23 cellular contexts compared by ENCODE assay signal in genomic region chr12:101592448-101592847, GRCh38. TPM values are rescaled to one million over a fixed set of nuclear protein-coding genes. Genes with fewer than 3 reads are reported as not detected.
DNase-seq lines count a peak whose midpoint lies in the region; ATAC-seq and TF ChIP-seq lines count a peak whose summit lies in the region.
"Had no signal": no experiment of that assay in that cellular context is flagged by ENCODE, and none has a peak within 500 bp of the region (broad histone marks: within the 10 kb centered on the region; RNA-seq: fewer than 3 reads in every experiment).

No MANE protein-coding gene starts in this region.

- H3K27me3 ChIP-seq in gastrocnemius medialis (no peaks in the 10 kb centered on the region), upper lobe of left lung (no peaks in the 10 kb centered on the region), esophagus squamous epithelium (no peaks in the 10 kb centered on the region)
- H3K27me3 ChIP-seq: BE2C; BLaER1 treated with 17β-estradiol and CSF1 and Interleukin-3, amounts not matched to agents 10 nM and 100 nM had no signal

- H3K27ac ChIP-seq in gastrocnemius medialis (peak overlapping the region; percentile 85 to 93 (median 92)), upper lobe of left lung (no peak overlapping the region), esophagus squamous epithelium (no peak overlapping the region)
- H3K27ac ChIP-seq: 22Rv1; BLaER1 treated with 17β-estradiol and CSF1 and Interleukin-3, amounts not matched to agents 10 nM and 100 nM had no signal

- no peaks in the 10 kb centered on the region for H3K9me3 Mint-ChIP-seq in activated CD4-positive, alpha-beta T cell treated with anti-CD3 and anti-CD28 coated beads, Interleukin-2, amount 10 ng/mL, durations not matched to agents 24 days and 14 days
- H3K9me3 Mint-ChIP-seq: CD4-positive, alpha-beta T cell; CD8-positive, alpha-beta memory T cell; GM23338 had no signal

- 71 to 81% methylated on average over 2 of the region's 2 CpGs for WGBS in upper lobe of left lung, 2 donors
- 80 to 87% methylated on average over 2 of the region's 2 CpGs for WGBS in esophagus squamous epithelium, 2 donors

- peaks cover 6% of the 10 kb centered on the region for H3K27me3 Mint-ChIP-seq in activated CD4-positive, alpha-beta T cell treated with anti-CD3 and anti-CD28 coated beads, Interleukin-2, amount 10 ng/mL, durations not matched to agents 24 days and 14 days

- peaks cover 24 to 28% of the 10 kb centered on the region in 2 donors for H3K4me1 ChIP-seq in gastrocnemius medialis
- H3K4me1 ChIP-seq in upper lobe of left lung: no peaks in the 10 kb centered on the region
- H3K4me1 ChIP-seq in esophagus squamous epithelium: no peaks in the 10 kb centered on the region
- H3K4me1 ChIP-seq: BE2C; BLaER1 treated with 17β-estradiol and CSF1 and Interleukin-3, amounts not matched to agents 10 nM and 100 nM had no signal

- H3K27ac Mint-ChIP-seq in activated CD4-positive, alpha-beta T cell treated with anti-CD3 and anti-CD28 coated beads, Interleukin-2, amount 10 ng/mL, durations not matched to agents 24 days and 14 days: no peak overlapping the region
- H3K27ac Mint-ChIP-seq: CD4-positive, alpha-beta T cell; CD8-positive, alpha-beta memory T cell; GM23338 had no signal

- intact Hi-C loops in activated CD4-positive, alpha-beta T cell treated with anti-CD3 and anti-CD28 coated beads, Interleukin-2, amount 10 ng/mL, durations not matched to agents 24 days and 14 days (cut with micrococcal nuclease): no loop called here
- intact Hi-C loops in gastrocnemius medialis (cut with DNase I; ENCODE audit: low total_unique reads): no loop called here
- intact Hi-C loops in esophagus squamous epithelium (cut with DNase I): no loop called here

- H3K4me3 Mint-ChIP-seq in activated CD4-positive, alpha-beta T cell treated with anti-CD3 and anti-CD28 coated beads, Interleukin-2, amount 10 ng/mL, durations not matched to agents 24 days and 14 days: no peak overlapping the region
- H3K4me3 Mint-ChIP-seq: CD14-positive monocyte; CD4-positive, alpha-beta T cell; CD8-positive, alpha-beta memory T cell; GM23338 had no signal

- no peak for TF ChIP-seq CTCF in gastrocnemius medialis (IDR thresholded peaks at IDR 0.05 in 4 of 5, conservative IDR thresholded peaks at IDR 0.05 in 1 of 5)
- no peak for TF ChIP-seq CTCF in upper lobe of left lung (IDR thresholded peaks at IDR 0.05)
- TF ChIP-seq CTCF in esophagus squamous epithelium (IDR thresholded peaks at IDR 0.05): no peak

- TF ChIP-seq POLR2A in gastrocnemius medialis (IDR thresholded peaks at IDR 0.05): no peak
- no peak for TF ChIP-seq POLR2A in upper lobe of left lung (IDR thresholded peaks at IDR 0.05)
- TF ChIP-seq POLR2A in esophagus squamous epithelium (IDR thresholded peaks at IDR 0.05): no peak

- TF ChIP-seq EP300 in upper lobe of left lung (IDR thresholded peaks at IDR 0.05): no peak

- no peaks in the 10 kb centered on the region for H3K36me3 Mint-ChIP-seq in activated CD4-positive, alpha-beta T cell treated with anti-CD3 and anti-CD28 coated beads, Interleukin-2, amount 10 ng/mL, durations not matched to agents 24 days and 14 days (ENCODE audit: low read depth)
- H3K36me3 Mint-ChIP-seq: CD14-positive monocyte; CD8-positive, alpha-beta memory T cell had no signal

- H3K4me3 ChIP-seq in gastrocnemius medialis (no peak overlapping the region), upper lobe of left lung (no peak overlapping the region), esophagus squamous epithelium (no peak overlapping the region)
- H3K4me3 ChIP-seq: BLaER1 treated with 17β-estradiol and CSF1 and Interleukin-3, amounts not matched to agents 10 nM and 100 nM; GM12878; GM23338; HAP-1 had no signal

- in situ Hi-C loops in gastrocnemius medialis (cut with MboI; ENCODE audit: low sequenced_read_pairs in 4 of 4): no loop called here

- H3K36me3 ChIP-seq in gastrocnemius medialis: peaks cover 0 to 10% of the 10 kb centered on the region in 2 donors
- H3K36me3 ChIP-seq in upper lobe of left lung: no peaks in the 10 kb centered on the region
- no peaks in the 10 kb centered on the region for H3K36me3 ChIP-seq in esophagus squamous epithelium
- H3K36me3 ChIP-seq: BE2C; BLaER1 treated with 17β-estradiol and CSF1 and Interleukin-3, amounts not matched to agents 10 nM and 100 nM; HAP-1 had no signal

- H3K4me1 Mint-ChIP-seq in activated CD4-positive, alpha-beta T cell treated with anti-CD3 and anti-CD28 coated beads, Interleukin-2, amount 10 ng/mL, durations not matched to agents 24 days and 14 days: no peaks in the 10 kb centered on the region
- H3K4me1 Mint-ChIP-seq: CD8-positive, alpha-beta memory T cell had no signal

- no peak for ATAC-seq in gastrocnemius medialis
- no peak for ATAC-seq in upper lobe of left lung (ENCODE audit: low FRiP score in 2 of 2)
- ATAC-seq in HG02870 (IDR thresholded peaks at IDR 0.05; ENCODE audit: unreplicated experiment): no peak
- ATAC-seq: GM12878, GM23338 had no signal

- DNase-seq in activated CD4-positive, alpha-beta T cell treated with anti-CD3 and anti-CD28 coated beads, Interleukin-2, amount 10 ng/mL, durations not matched to agents 24 days and 14 days: peak; percentile 2
- DNase-seq in activated CD4-positive, alpha-beta T cell treated with anti-CD3 and anti-CD28 coated beads for 4 hours: no peak
- DNase-seq in myocyte (ENCODE audit: low read depth) (peak; percentile 19), gastrocnemius medialis (no peak), upper lobe of left lung (no peak), esophagus squamous epithelium (lab: John Stamatoyannopoulos, UW) (no peak)
- no peak for DNase-seq in activated T-cell treated with anti-CD3 and anti-CD28 coated beads, Interleukin-2, amount 50 U/mL, for 1 hour
- DNase-seq: ACHN; AML-193; BE2C; CD4-positive, alpha-beta T cell; CD8-positive, alpha-beta memory T cell; DMS 273 treated with DMSO at 0.1 percent for 48 hours; DMS79; EL; GDM1 had no signal

- no peaks in the 10 kb centered on the region for H3K9me3 ChIP-seq in gastrocnemius medialis
- no peaks in the 10 kb centered on the region for H3K9me3 ChIP-seq in upper lobe of left lung
- no peaks in the 10 kb centered on the region for H3K9me3 ChIP-seq in esophagus squamous epithelium
- H3K9me3 ChIP-seq: BE2C; BLaER1 treated with 17β-estradiol and CSF1 and Interleukin-3, amounts not matched to agents 10 nM and 100 nM; HAP-1 had no signal

RNA-seq across cellular contexts. Expression of gene MYBPC1, which starts 2.3 kb away (rescaled TPM):
- not detected in 2 replicates for total RNA-seq in activated CD4-positive, alpha-beta T cell treated with anti-CD3 and anti-CD28 coated beads, Interleukin-2, amount 10 ng/mL, durations not matched to agents 24 days and 14 days
- total RNA-seq in myocyte (1.4 and 8.4 TPM in 2 replicates), gastrocnemius medialis (1,000 to 10,000 TPM; 2,958 to 5,874 (median 4,932) TPM), upper lobe of left lung (1 to 10 TPM in 1 of 6 donors, not detected in 5; 6.3 TPM), esophagus squamous epithelium (not detected)
- polyA plus RNA-seq in myocyte (2012): 12.5 TPM
- total RNA-seq: CD4-positive, alpha-beta T cell; CD8-positive, alpha-beta memory T cell; GM12878; GM23338 had no signal
- polyA plus RNA-seq: CD8-positive, alpha-beta memory T cell; GM12878 had no signal

Comparison
In these comparisons a context has a peak if more than half of its experiments do, and no peak if none do; other contexts are left out.
1. DNase-seq: peak in activated CD4-positive, alpha-beta T cell treated with anti-CD3 and anti-CD28 coated beads, Interleukin-2, amount 10 ng/mL, durations not matched to agents 24 days and 14 days (single experiment) and myocyte (single experiment); none in activated CD4-positive, alpha-beta T cell treated with anti-CD3 and anti-CD28 coated beads for 4 hours (0 of 2), gastrocnemius medialis (0 of 2), upper lobe of left lung (0 of 2), esophagus squamous epithelium (single experiment) and activated T-cell treated with anti-CD3 and anti-CD28 coated beads, Interleukin-2, amount 50 U/mL, for 1 hour (single experiment).
2. H3K27ac ChIP-seq: peak in gastrocnemius medialis (4 of 4); none in upper lobe of left lung (0 of 4) and esophagus squamous epithelium (0 of 4).
3. RNA of gene MYBPC1, which starts 2.3 kb away (total RNA-seq): 2,958 to 5,874 TPM in gastrocnemius medialis; 1.4 to 8.4 TPM in myocyte, 6.3 TPM in upper lobe of left lung, not detected in activated CD4-positive, alpha-beta T cell treated with anti-CD3 and anti-CD28 coated beads, Interleukin-2, amount 10 ng/mL, durations not matched to agents 24 days and 14 days and not detected in esophagus squamous epithelium; every median in the first group is over 100 times any median in the second.